1 cellular context compared by ENCODE assay signal in genomic region chr19:55156202-55157063, GRCh38.
TF ChIP-seq lines count a peak whose summit lies in the region.

No MANE protein-coding gene starts in this region.

TF ChIP-seq in HepG2, 621 proteins besides CTCF, POLR2A, EP300 and RAD21:
- peak; percentile 57; the same call in 1 of the 2 replicates for TF ChIP-seq SP4 (CRISPR knock-in tag; IDR thresholded peaks at IDR 0.05)
- no peak for TF ChIP-seq ZBTB21 (CRISPR knock-in tag; IDR thresholded peaks at IDR 0.05)
- TF ChIP-seq ZNF30 (CRISPR knock-in tag; IDR thresholded peaks at IDR 0.05) = no peak
- TF ChIP-seq FIP1L1 (IDR thresholded peaks at IDR 0.05; ENCODE audit: borderline replicate concordance, insufficient read depth, low read depth, low read length) = no peak
- TF ChIP-seq ZNF263 (CRISPR knock-in tag; IDR thresholded peaks at IDR 0.05) = 0 out of 2 replicates have a peak, but pooled peaks have one; percentile 8
- no peak for TF ChIP-seq ZNF576 (CRISPR knock-in tag; IDR thresholded peaks at IDR 0.05)
- TF ChIP-seq HDAC1 (CRISPR knock-in tag; IDR thresholded peaks at IDR 0.05) = peak; percentile 25; the same call in 1 of the 2 replicates
- peak; percentile 41; the same call in 1 of the 2 replicates for TF ChIP-seq MAX (IDR thresholded peaks at IDR 0.05)
- TF ChIP-seq SP1 (IDR thresholded peaks at IDR 0.05) = no peak
- TF ChIP-seq SP1 (CRISPR knock-in tag; IDR thresholded peaks at IDR 0.05) = 0 out of 2 replicates have a peak, but pooled peaks have one; percentile 54
- TF ChIP-seq NFYC (CRISPR knock-in tag; IDR thresholded peaks at IDR 0.05) = 0 out of 2 replicates have a peak, but pooled peaks have one; percentile 20
- 0 out of 2 replicates have a peak, but pooled peaks have one; percentile 27 for TF ChIP-seq MTA1 (CRISPR knock-in tag; IDR thresholded peaks at IDR 0.05; ENCODE audit: borderline replicate concordance)
- TF ChIP-seq ARID4A (CRISPR knock-in tag; IDR thresholded peaks at IDR 0.05; ENCODE audit: borderline replicate concordance) = peak; percentile 19; the same call in 1 of the 2 replicates
- 0 out of 2 replicates have a peak, but pooled peaks have one; percentile 39 for TF ChIP-seq ZSCAN29 (CRISPR knock-in tag; conservative IDR thresholded peaks at IDR 0.05)
- TF ChIP-seq ZFY (CRISPR knock-in tag; IDR thresholded peaks at IDR 0.05) = 0 out of 2 replicates have a peak, but pooled peaks have one; percentile 33
- TF ChIP-seq ZNF512 (CRISPR knock-in tag; IDR thresholded peaks at IDR 0.05) = no peak
- no peak for TF ChIP-seq ATAD3A (CRISPR knock-in tag; IDR thresholded peaks at IDR 0.05)
- 0 out of 2 replicates have a peak, but pooled peaks have one; percentile 30 for TF ChIP-seq ZNF670 (CRISPR knock-in tag; IDR thresholded peaks at IDR 0.05; ENCODE audit: borderline replicate concordance)
- peak; percentile 37; the same call in 1 of the 2 replicates for TF ChIP-seq TAF1 (CRISPR knock-in tag; IDR thresholded peaks at IDR 0.05)
- TF ChIP-seq UBTF (CRISPR knock-in tag; IDR thresholded peaks at IDR 0.05) = peak; percentile 23; the same call in 1 of the 2 replicates
- no peak for TF ChIP-seq ZNF780A (CRISPR knock-in tag; IDR thresholded peaks at IDR 0.05)
- TF ChIP-seq SPEN (CRISPR knock-in tag; IDR thresholded peaks at IDR 0.05; ENCODE audit: low read depth) = 0 out of 2 replicates have a peak, but pooled peaks have one; percentile 13
- TF ChIP-seq, protein P1, sequence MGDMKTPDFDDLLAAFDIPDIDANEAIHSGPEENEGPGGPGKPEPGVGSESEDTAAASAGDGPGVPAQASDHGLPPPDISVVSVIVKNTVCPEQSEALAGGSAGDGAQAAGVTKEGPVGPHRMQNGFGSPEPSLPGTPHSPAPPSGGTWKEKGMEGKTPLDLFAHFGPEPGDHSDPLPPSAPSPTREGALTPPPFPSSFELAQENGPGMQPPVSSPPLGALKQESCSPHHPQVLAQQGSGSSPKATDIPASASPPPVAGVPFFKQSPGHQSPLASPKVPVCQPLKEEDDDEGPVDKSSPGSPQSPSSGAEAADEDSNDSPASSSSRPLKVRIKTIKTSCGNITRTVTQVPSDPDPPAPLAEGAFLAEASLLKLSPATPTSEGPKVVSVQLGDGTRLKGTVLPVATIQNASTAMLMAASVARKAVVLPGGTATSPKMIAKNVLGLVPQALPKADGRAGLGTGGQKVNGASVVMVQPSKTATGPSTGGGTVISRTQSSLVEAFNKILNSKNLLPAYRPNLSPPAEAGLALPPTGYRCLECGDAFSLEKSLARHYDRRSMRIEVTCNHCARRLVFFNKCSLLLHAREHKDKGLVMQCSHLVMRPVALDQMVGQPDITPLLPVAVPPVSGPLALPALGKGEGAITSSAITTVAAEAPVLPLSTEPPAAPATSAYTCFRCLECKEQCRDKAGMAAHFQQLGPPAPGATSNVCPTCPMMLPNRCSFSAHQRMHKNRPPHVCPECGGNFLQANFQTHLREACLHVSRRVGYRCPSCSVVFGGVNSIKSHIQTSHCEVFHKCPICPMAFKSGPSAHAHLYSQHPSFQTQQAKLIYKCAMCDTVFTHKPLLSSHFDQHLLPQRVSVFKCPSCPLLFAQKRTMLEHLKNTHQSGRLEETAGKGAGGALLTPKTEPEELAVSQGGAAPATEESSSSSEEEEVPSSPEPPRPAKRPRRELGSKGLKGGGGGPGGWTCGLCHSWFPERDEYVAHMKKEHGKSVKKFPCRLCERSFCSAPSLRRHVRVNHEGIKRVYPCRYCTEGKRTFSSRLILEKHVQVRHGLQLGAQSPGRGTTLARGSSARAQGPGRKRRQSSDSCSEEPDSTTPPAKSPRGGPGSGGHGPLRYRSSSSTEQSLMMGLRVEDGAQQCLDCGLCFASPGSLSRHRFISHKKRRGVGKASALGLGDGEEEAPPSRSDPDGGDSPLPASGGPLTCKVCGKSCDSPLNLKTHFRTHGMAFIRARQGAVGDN (CRISPR knock-in tag; IDR thresholded peaks at IDR 0.05) = peak; percentile 36
- TF ChIP-seq NRL (CRISPR knock-in tag; IDR thresholded peaks at IDR 0.05; ENCODE audit: borderline replicate concordance) = 0 out of 2 replicates have a peak, but pooled peaks have one; percentile 34
- no peak for TF ChIP-seq ZNF720 (CRISPR knock-in tag; IDR thresholded peaks at IDR 0.05)
- TF ChIP-seq GABPA (IDR thresholded peaks at IDR 0.05; ENCODE audit: low read depth, low read length) = no peak
- peak; percentile 51 for TF ChIP-seq GABPA (CRISPR knock-in tag; IDR thresholded peaks at IDR 0.05; ENCODE audit: low read depth)
- TF ChIP-seq ZEB1 (IDR thresholded peaks at IDR 0.05; ENCODE audit: insufficient replicate concordance, low read depth) = peak; percentile 26
- no peak for TF ChIP-seq YY1 (IDR thresholded peaks at IDR 0.05; ENCODE audit: insufficient read depth, insufficient replicate concordance, low read depth, low read length)
- peak; percentile 32; the same call in 1 of the 2 replicates for TF ChIP-seq ZFX (CRISPR knock-in tag; IDR thresholded peaks at IDR 0.05; ENCODE audit: low read depth)
- no peak for TF ChIP-seq PHF8 (CRISPR knock-in tag; IDR thresholded peaks at IDR 0.05)
- TF ChIP-seq ZFP36L1 (CRISPR knock-in tag; IDR thresholded peaks at IDR 0.05) = no peak
- peak; percentile 68; the same call in 1 of the 2 replicates for TF ChIP-seq GABPB1 (CRISPR knock-in tag; IDR thresholded peaks at IDR 0.05)
- 0 out of 2 replicates have a peak, but pooled peaks have one; percentile 42 for TF ChIP-seq DZIP1 (CRISPR knock-in tag; IDR thresholded peaks at IDR 0.05)
- TF ChIP-seq U2AF2 (IDR thresholded peaks at IDR 0.05; ENCODE audit: low read depth, low read length) = no peak
- no peak for TF ChIP-seq TCF7L2 (IDR thresholded peaks at IDR 0.05; ENCODE audit: low read depth, low read length)
- TF ChIP-seq GATAD2A (CRISPR knock-in tag; IDR thresholded peaks at IDR 0.05) = no peak
